ENCODE assay signal across 27 cellular contexts in genomic region chr7:25835191-25835590, GRCh38.
A peak's percentile ranks its signal among the peaks of the same experiment; 100 is the strongest.
DNase-seq lines count a peak whose midpoint lies in the region; ATAC-seq, FAIRE-seq and TF ChIP-seq lines count a peak whose summit lies in the region.
"Had no signal": no experiment of that assay in that cellular context is flagged by ENCODE, and none has a peak within 500 bp of the region (broad histone marks: within the 10 kb centered on the region; RNA-seq: fewer than 3 reads in every experiment).

No MANE protein-coding gene starts in this region.

- in situ Hi-C loops in mammary epithelial cell (cut with MboI; ENCODE audit: low sequenced_read_pairs in 2 of 2), result loop anchor here (25.0 kb wide), 1 partner anchor 248 kb away; no protein-coding TSS in a partner anchor
- in situ Hi-C loops in HepG2 (cut with HindIII; ENCODE audit: extremely low pct_ligation_motif_present, low pct_unique_long_range_greater_than_20kb), result no loop called here

- no peaks in the 10 kb centered on the region for H3K9me3 Mint-ChIP-seq in activated naive CD8-positive, alpha-beta T cell treated with anti-CD3 and anti-CD28 coated beads, Interleukin-2, amount 50 U/mL, for 24 hours
- H3K9me3 Mint-ChIP-seq: activated naive CD4-positive, alpha-beta T cell treated with anti-CD3 and anti-CD28 coated beads for 36 hours; naive B cell had no signal

- no peak overlapping the region for H3K4me3 Mint-ChIP-seq in activated naive CD8-positive, alpha-beta T cell treated with anti-CD3 and anti-CD28 coated beads, Interleukin-2, amount 50 U/mL, for 24 hours
- H3K4me3 Mint-ChIP-seq: activated naive CD4-positive, alpha-beta T cell treated with anti-CD3 and anti-CD28 coated beads for 36 hours; naive B cell had no signal

- H3K36me3 ChIP-seq in mammary epithelial cell (ENCODE audit: insufficient read depth, low read length), result no peaks in the 10 kb centered on the region
- no peaks in the 10 kb centered on the region for H3K36me3 ChIP-seq in breast epithelium
- H3K36me3 ChIP-seq in HepG2 (replicated peaks in 1 of 2; ENCODE audit: control insufficient read depth in 1 of 2, insufficient read depth in 2 of 2, low read length in 2 of 2), result no peaks in the 10 kb centered on the region
- H3K36me3 ChIP-seq: ascending aorta had no signal

- BruUV-seq in mammary epithelial cell (replicated peaks; lab: Mats Ljungman, UMichigan), result no TSS peak
- no TSS peak for BruUV-seq in HepG2 (replicated peaks; lab: Mats Ljungman, UMichigan)

- H2AFZ ChIP-seq in mammary epithelial cell (ENCODE audit: low read depth, low read length) (no peak overlapping the region), HepG2 (ENCODE audit: low read length) (no peak overlapping the region)

- H3K27me3 ChIP-seq in mammary epithelial cell (ENCODE audit: insufficient read depth, low read length) (no peaks in the 10 kb centered on the region), breast epithelium (peaks cover 0 to 3% of the 10 kb centered on the region in 2 donors), HepG2 (ENCODE audit: control insufficient read depth in 1 of 2, insufficient read depth in 2 of 2, low read length in 2 of 2) (peaks cover 0 to 47% of the 10 kb centered on the region in 2 experiments; a peak in 2 of 5 replicates)
- H3K27me3 ChIP-seq: ascending aorta had no signal

- dilution Hi-C loops in mammary epithelial cell (cut with HindIII; ENCODE audit: low sequenced_read_pairs), result no loop called here

- H4K20me1 ChIP-seq in mammary epithelial cell (ENCODE audit: insufficient read depth, low read length) (no peaks in the 10 kb centered on the region), HepG2 (ENCODE audit: insufficient read depth, low read length) (no peaks in the 10 kb centered on the region)

- no peak overlapping the region for H3K9ac ChIP-seq in mammary epithelial cell (ENCODE audit: insufficient read depth, low read length)
- no peak overlapping the region for H3K9ac ChIP-seq in HepG2 (ENCODE audit: insufficient read depth, low read depth, low read length)

- no peaks in the 10 kb centered on the region for H3K36me3 Mint-ChIP-seq in activated naive CD8-positive, alpha-beta T cell treated with anti-CD3 and anti-CD28 coated beads, Interleukin-2, amount 50 U/mL, for 24 hours (ENCODE audit: low read depth)
- H3K36me3 Mint-ChIP-seq: naive B cell had no signal

- DNase-seq in mammary epithelial cell (peak; percentile 24), breast epithelium (ENCODE audit: low spot score in 2 of 2) (no peak), amniotic epithelial cell (ENCODE audit: low read depth) (peak; percentile 56), fibroblast of the aortic adventitia (ENCODE audit: low read depth) (peak; percentile 33), HepG2 (ENCODE audit: low spot score) (no peak)
- no peak for DNase-seq in stimulated activated CD4-positive, alpha-beta T cell treated with anti-CD3 and anti-CD28 coated beads, Interleukin-2, amount 100 ng/mL, for 24 hours
- DNase-seq in activated naive CD8-positive, alpha-beta T cell treated with anti-CD3 and anti-CD28 coated beads, Interleukin-2, amount 50 U/mL, for 24 hours, result no peak
- DNase-seq: activated naive CD4-positive, alpha-beta T cell treated with anti-CD3 and anti-CD28 coated beads for 36 hours; activated T-cell treated with anti-CD3 and anti-CD28 coated beads, Interleukin-2, amount 50 U/mL, for 48 hours; C1 segment of cervical spinal cord; foreskin melanocyte; hypothalamus; Kasumi-1; kidney; naive B cell; NCI-H1092 treated with DMSO at 0.1 percent for 48 hours; NCI-H2029 treated with DMSO at 0.1 percent for 48 hours; NCI-H446 treated with DMSO at 0.1 percent for 48 hours; occipital lobe; T-helper 9 cell had no signal

- no peak for FAIRE-seq in HepG2 (lab: Jason Lieb, UNC)
- FAIRE-seq: D721Med, H1 had no signal

- no peak overlapping the region for H3K27ac ChIP-seq in mammary epithelial cell (ENCODE audit: insufficient read depth, low read depth, low read length)
- H3K27ac ChIP-seq in breast epithelium, result no peak overlapping the region
- H3K27ac ChIP-seq in HepG2 (ENCODE audit: extremely low read length, insufficient read depth, low read length), result no peak overlapping the region
- H3K27ac ChIP-seq: 22Rv1, ascending aorta had no signal

- CTCF ChIA-PET in mammary epithelial cell (lab: Charles Lee; ENCODE audit: low non-redundant PET) (no interaction called here), HepG2 (lab: Yijun Ruan, JAX; ENCODE audit: low intra/inter-chr PET ratio, low total read pairs) (no interaction called here)

- TF ChIP-seq CTCF in mammary epithelial cell (conservative IDR thresholded peaks at IDR 0.05 in 1 of 2, IDR thresholded peaks at IDR 0.05 in 1 of 2; ENCODE audit: extremely low read depth in 1 of 2, insufficient read depth in 1 of 2, low read depth in 1 of 2, low read length in 2 of 2) (no peak), breast epithelium (IDR thresholded peaks at IDR 0.05) (no peak), fibroblast of the aortic adventitia (IDR thresholded peaks at IDR 0.05; ENCODE audit: insufficient read depth, low read length) (no peak), HepG2 (CRISPR knock-in tag; IDR thresholded peaks at IDR 0.05) (no peak)

- intact Hi-C loops in mammary epithelial cell (cut with micrococcal nuclease) (no loop called here), breast epithelium (cut with DNase I; ENCODE audit: low total_unique reads) (no loop called here), HepG2 (cut with micrococcal nuclease; ENCODE audit: unreplicated experiment) (no loop called here)

- no peak for ATAC-seq in activated naive CD8-positive, alpha-beta T cell treated with anti-CD3 and anti-CD28 coated beads, Interleukin-2, amount 50 U/mL, for 24 hours
- ATAC-seq in HepG2, result no peak
- ATAC-seq in HG02885 (IDR thresholded peaks at IDR 0.05; ENCODE audit: poor library complexity, unreplicated experiment), result no peak
- ATAC-seq: activated CD4-positive, CD25-positive, alpha-beta regulatory T cell treated with anti-CD3 and anti-CD28 coated beads, Interleukin-2, amount 50 U/mL, for 24 hours; SK-N-SH treated with all-trans-retinoic acid at 6 μM for 48 hours had no signal

- H3K27me3 Mint-ChIP-seq in activated naive CD8-positive, alpha-beta T cell treated with anti-CD3 and anti-CD28 coated beads, Interleukin-2, amount 50 U/mL, for 24 hours, result peaks cover 8% of the 10 kb centered on the region

- no peak overlapping the region for H3K27ac Mint-ChIP-seq in activated naive CD8-positive, alpha-beta T cell treated with anti-CD3 and anti-CD28 coated beads, Interleukin-2, amount 50 U/mL, for 24 hours
- H3K27ac Mint-ChIP-seq: activated naive CD4-positive, alpha-beta T cell treated with anti-CD3 and anti-CD28 coated beads for 36 hours; naive B cell had no signal

- no peaks in the 10 kb centered on the region for H3K4me1 Mint-ChIP-seq in activated naive CD8-positive, alpha-beta T cell treated with anti-CD3 and anti-CD28 coated beads, Interleukin-2, amount 50 U/mL, for 24 hours
- H3K4me1 Mint-ChIP-seq: naive B cell had no signal

- H3K9me3 ChIP-seq in mammary epithelial cell (replicated peaks; ENCODE audit: insufficient read depth, low read length) (no peaks in the 10 kb centered on the region), breast epithelium (no peaks in the 10 kb centered on the region), HepG2 (ENCODE audit: low read length) (no peaks in the 10 kb centered on the region)
- H3K9me3 ChIP-seq: ascending aorta had no signal

- 82% methylated on average over 5 of the region's 5 CpGs for WGBS in mammary epithelial cell (ENCODE audit: low coverage, missing lambda C conversion rate)
- WGBS in HepG2 (ENCODE audit: low lambda C conversion rate), result 37% methylated on average over 3 of the region's 5 CpGs

- TF ChIP-seq RAD21 in HepG2 (CRISPR knock-in tag; IDR thresholded peaks at IDR 0.05), result no peak

- H3K4me2 ChIP-seq in mammary epithelial cell (ENCODE audit: insufficient read depth, low read depth, low read length) (no peak overlapping the region), HepG2 (ENCODE audit: low read depth, low read length) (no peak overlapping the region)

- no peak for TF ChIP-seq POLR2A in breast epithelium (IDR thresholded peaks at IDR 0.05)
- TF ChIP-seq POLR2A in HepG2 (IDR thresholded peaks at IDR 0.05; ENCODE audit: insufficient read depth in 1 of 2, low read depth in 2 of 2, low read length in 2 of 2), result no peak

- POLR2A ChIA-PET in HepG2 (lab: Yijun Ruan, JAX), result no interaction called here

- TF ChIP-seq EP300 in HepG2 (IDR thresholded peaks at IDR 0.05; ENCODE audit: low read depth in 2 of 2, low read length in 2 of 2) (no peak), HepG2 (CRISPR knock-in tag; IDR thresholded peaks at IDR 0.05; ENCODE audit: borderline replicate concordance) (no peak)

- H3K4me3 ChIP-seq in mammary epithelial cell (replicated peaks in 1 of 3; ENCODE audit: insufficient read depth in 1 of 3, low read depth in 2 of 3, low read length in 3 of 3) (no peak overlapping the region), breast epithelium (no peak overlapping the region), fibroblast of the aortic adventitia (ENCODE audit: low read depth, low read length) (no peak overlapping the region), HepG2 (replicated peaks in 1 of 3; ENCODE audit: insufficient read depth in 1 of 3, low read depth in 2 of 3, low read length in 3 of 3) (no peak overlapping the region)
- H3K4me3 ChIP-seq: ascending aorta had no signal

- no peaks in the 10 kb centered on the region for H3K4me1 ChIP-seq in mammary epithelial cell (ENCODE audit: insufficient read depth, low read length)
- no peaks in the 10 kb centered on the region for H3K4me1 ChIP-seq in breast epithelium
- H3K4me1 ChIP-seq in HepG2 (ENCODE audit: insufficient read depth, low read length), result peaks cover 22% of the 10 kb centered on the region

- H3K79me2 ChIP-seq in mammary epithelial cell (ENCODE audit: insufficient read depth, low read length) (no peaks in the 10 kb centered on the region), HepG2 (ENCODE audit: insufficient read depth, low read length) (no peaks in the 10 kb centered on the region)

Comparison
In these comparisons a context has a peak if more than half of its experiments do, and no peak if none do; other contexts are left out.
1. DNase-seq: peak in mammary epithelial cell (single experiment), amniotic epithelial cell (single experiment) and fibroblast of the aortic adventitia (single experiment); none in breast epithelium (0 of 2), stimulated activated CD4-positive, alpha-beta T cell treated with anti-CD3 and anti-CD28 coated beads, Interleukin-2, amount 100 ng/mL, for 24 hours (0 of 2), activated naive CD8-positive, alpha-beta T cell treated with anti-CD3 and anti-CD28 coated beads, Interleukin-2, amount 50 U/mL, for 24 hours (single experiment) and HepG2 (single experiment).